23 cellular contexts compared by ENCODE assay signal in genomic region chr3:25945836-25946235, GRCh38.
"Had no signal": no experiment of that assay in that cellular context is flagged by ENCODE, and none has a peak within 500 bp of the region (broad histone marks: within the 10 kb centered on the region; RNA-seq: fewer than 3 reads in every experiment).

No MANE protein-coding gene starts in this region.

- H3K4me3 Mint-ChIP-seq: activated B cell treated with CpG ODN at 0.5 μM for 24 hours; activated CD8-positive, alpha-beta T cell treated with anti-CD3 and anti-CD28 coated beads, Interleukin-2, amount 10 ng/mL, durations not matched to agents 7 days and 5 days; activated naive CD8-positive, alpha-beta T cell treated with anti-CD3 and anti-CD28 coated beads for 36 hours; activated T-cell treated with anti-CD3 and anti-CD28 coated beads, Interleukin-2, amount 50 U/mL, for 72 hours; dendritic cell treated with granulocyte-macrophage colony-stimulating factor and Interleukin-4, amounts not matched to agents 40 ng/mL and 50 ng/mL, for 4 days; naive thymus-derived CD8-positive, alpha-beta T cell; stimulated activated effector memory CD8-positive, alpha-beta T cell treated with anti-CD3 and anti-CD28 coated beads, Interleukin-12 subunit alpha, Interleukin-12 subunit beta, amount 100 ng/mL, for 72 hours had no signal

- H3K9me3 Mint-ChIP-seq: activated B cell treated with CpG ODN at 0.5 μM for 24 hours; activated naive CD8-positive, alpha-beta T cell treated with anti-CD3 and anti-CD28 coated beads for 36 hours; activated T-cell treated with anti-CD3 and anti-CD28 coated beads, Interleukin-2, amount 50 U/mL, for 72 hours; stimulated activated effector memory CD8-positive, alpha-beta T cell treated with anti-CD3 and anti-CD28 coated beads, Interleukin-12 subunit alpha, Interleukin-12 subunit beta, amount 100 ng/mL, for 72 hours had no signal

- H3K4me1 Mint-ChIP-seq: activated B cell treated with CpG ODN at 0.5 μM for 24 hours; activated naive CD8-positive, alpha-beta T cell treated with anti-CD3 and anti-CD28 coated beads for 36 hours; stimulated activated effector memory CD8-positive, alpha-beta T cell treated with anti-CD3 and anti-CD28 coated beads, Interleukin-12 subunit alpha, Interleukin-12 subunit beta, amount 100 ng/mL, for 72 hours had no signal

- H3K4me3 ChIP-seq: left ventricle myocardium inferior, mucosa of descending colon, tibial nerve, uterus had no signal

- DNase-seq: activated B cell treated with CpG ODN at 0.5 μM for 24 hours; activated CD4-positive, alpha-beta T cell treated with anti-CD3 and anti-CD28 coated beads for 48 hours; activated CD8-positive, alpha-beta memory T cell treated with anti-CD3 and anti-CD28 coated beads, Interleukin-2, amount 50 U/mL, for 4 hours; activated CD8-positive, alpha-beta T cell treated with anti-CD3 and anti-CD28 coated beads, Interleukin-2, amount 10 ng/mL, durations not matched to agents 7 days and 5 days; activated gamma-delta T cell; activated naive CD8-positive, alpha-beta T cell treated with anti-CD3 and anti-CD28 coated beads for 36 hours; activated T-cell treated with anti-CD3 and anti-CD28 coated beads, Interleukin-2, amount 50 U/mL, for 72 hours; brain microvascular endothelial cell; effector memory CD4-positive, alpha-beta T cell; foreskin fibroblast; glutamatergic neuron; hypothalamus; kidney; left ventricle myocardium inferior; mucosa of descending colon; naive thymus-derived CD8-positive, alpha-beta T cell; stimulated activated CD4-positive, alpha-beta T cell treated with anti-CD3 and anti-CD28 coated beads, Interleukin-12 subunit alpha, Interleukin-12 subunit beta, amount 100 ng/mL, for 4 hours; stimulated activated CD4-positive, alpha-beta T cell treated with anti-CD3 and anti-CD28 coated beads, Interleukin-2, amount 100 ng/mL, for 24 hours; uterus had no signal

- H3K27me3 ChIP-seq: brain microvascular endothelial cell, neutrophil, tibial nerve, uterus had no signal

- H3K4me1 ChIP-seq: left ventricle myocardium inferior, tibial nerve, uterus had no signal

- H3K27ac Mint-ChIP-seq: activated B cell treated with CpG ODN at 0.5 μM for 24 hours; activated CD8-positive, alpha-beta T cell treated with anti-CD3 and anti-CD28 coated beads, Interleukin-2, amount 10 ng/mL, durations not matched to agents 7 days and 5 days; activated naive CD8-positive, alpha-beta T cell treated with anti-CD3 and anti-CD28 coated beads for 36 hours; activated T-cell treated with anti-CD3 and anti-CD28 coated beads, Interleukin-2, amount 50 U/mL, for 72 hours; dendritic cell treated with granulocyte-macrophage colony-stimulating factor and Interleukin-4, amounts not matched to agents 40 ng/mL and 50 ng/mL, for 4 days; stimulated activated effector memory CD8-positive, alpha-beta T cell treated with anti-CD3 and anti-CD28 coated beads, Interleukin-12 subunit alpha, Interleukin-12 subunit beta, amount 100 ng/mL, for 72 hours had no signal

- H3K36me3 ChIP-seq: brain microvascular endothelial cell, left ventricle myocardium inferior, neutrophil, tibial nerve, uterus had no signal

- H3K27ac ChIP-seq: brain microvascular endothelial cell, left ventricle myocardium inferior, neutrophil, tibial nerve, uterus had no signal

- ATAC-seq: activated CD8-positive, alpha-beta T cell treated with anti-CD3 and anti-CD28 coated beads, Interleukin-2, amount 10 ng/mL, durations not matched to agents 7 days and 5 days; activated T-cell treated with anti-CD3 and anti-CD28 coated beads, Interleukin-2, amount 50 U/mL, for 72 hours; mucosa of descending colon; naive thymus-derived CD8-positive, alpha-beta T cell; stimulated activated effector memory CD8-positive, alpha-beta T cell treated with anti-CD3 and anti-CD28 coated beads, Interleukin-12 subunit alpha, Interleukin-12 subunit beta, amount 100 ng/mL, for 72 hours had no signal

- H3K36me3 Mint-ChIP-seq: activated naive CD8-positive, alpha-beta T cell treated with anti-CD3 and anti-CD28 coated beads for 36 hours; naive thymus-derived CD8-positive, alpha-beta T cell; stimulated activated effector memory CD8-positive, alpha-beta T cell treated with anti-CD3 and anti-CD28 coated beads, Interleukin-12 subunit alpha, Interleukin-12 subunit beta, amount 100 ng/mL, for 72 hours had no signal

- H3K27me3 Mint-ChIP-seq: activated B cell treated with CpG ODN at 0.5 μM for 24 hours; dendritic cell treated with granulocyte-macrophage colony-stimulating factor and Interleukin-4, amounts not matched to agents 40 ng/mL and 50 ng/mL, for 4 days had no signal

- H3K9me3 ChIP-seq: left ventricle myocardium inferior, mucosa of descending colon, neutrophil, tibial nerve, uterus had no signal
